Comparison of ENCODE assay signal across 23 cellular contexts in the genomic region with DNA sequence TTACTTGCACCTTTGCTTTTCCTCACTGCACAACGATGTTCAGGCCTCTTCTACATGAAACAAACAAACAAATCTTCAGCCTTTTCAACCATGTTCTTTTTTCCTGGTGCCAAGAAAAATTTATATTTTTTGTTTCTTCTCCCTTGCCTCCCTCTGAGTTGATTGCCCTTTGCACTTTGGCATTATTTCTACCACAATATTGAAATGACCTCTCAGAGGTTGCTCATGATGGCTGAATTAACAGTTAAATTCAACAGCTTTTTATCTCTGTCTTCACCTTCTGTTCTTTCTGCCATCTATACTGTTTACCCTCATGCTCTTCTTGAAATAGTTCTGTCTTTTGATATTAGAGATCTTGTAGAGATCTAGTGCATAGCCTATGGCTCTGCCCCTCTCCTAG.
DNase-seq lines count a peak whose midpoint lies in the region; ATAC-seq and TF ChIP-seq lines count a peak whose summit lies in the region.
"Had no signal": no experiment of that assay in that cellular context is flagged by ENCODE, and none has a peak within 500 bp of the region (broad histone marks: within the 10 kb centered on the region; RNA-seq: fewer than 3 reads in every experiment).

No MANE protein-coding gene starts in this region.

- no peaks in the 10 kb centered on the region for H4K20me1 ChIP-seq in IMR-90 (ENCODE audit: insufficient read depth, low read length)

- 22% methylated on average over 1 of the region's 1 CpG; no CpG with 5 or more reads in 1 of the 2 experiments for WGBS in IMR-90 (ENCODE audit: extremely low coverage in 2 of 2, insufficient read length in 1 of 2), 2 experiments

- no peak overlapping the region for H3K27ac Mint-ChIP-seq in glutamatergic neuron (ENCODE audit: unreplicated experiment)
- H3K27ac Mint-ChIP-seq: activated CD4-positive, alpha-beta memory T cell treated with anti-CD3 and anti-CD28 coated beads for 36 hours; CD8-positive, alpha-beta T cell had no signal

- H4K5ac ChIP-seq in IMR-90 (ENCODE audit: low read depth, low read length), result no peak overlapping the region; the same call in 1 of the 2 replicates

- TF ChIP-seq CTCF in IMR-90 (conservative IDR thresholded peaks at IDR 0.05; ENCODE audit: low read depth, low read length), result no peak
- TF ChIP-seq CTCF in ascending aorta (IDR thresholded peaks at IDR 0.05), result no peak
- TF ChIP-seq CTCF in glutamatergic neuron (IDR thresholded peaks at IDR 0.05; ENCODE audit: partially characterized antibody, unreplicated experiment), result no peak

- TF ChIP-seq RAD21 in IMR-90 (IDR thresholded peaks at IDR 0.05; ENCODE audit: low read length), result no peak

- in situ Hi-C loops in IMR-90 (cut with MboI; ENCODE audit: low sequenced_read_pairs), result no loop called here

- dilution Hi-C loops in IMR-90 (cut with HindIII; ENCODE audit: low sequenced_read_pairs, unreplicated experiment), result no loop called here

- H3K4me3 Mint-ChIP-seq in glutamatergic neuron (ENCODE audit: unreplicated experiment), result no peak overlapping the region
- H3K4me3 Mint-ChIP-seq: activated CD4-positive, alpha-beta memory T cell treated with anti-CD3 and anti-CD28 coated beads for 36 hours; CD8-positive, alpha-beta T cell had no signal

- H3K14ac ChIP-seq in IMR-90 (replicated peaks; ENCODE audit: low read depth, low read length), result 0 out of 2 replicates have a peak overlapping the region, but pooled peaks have one; percentile 14

- no peaks in the 10 kb centered on the region for H3K27me3 Mint-ChIP-seq in glutamatergic neuron (ENCODE audit: unreplicated experiment)
- H3K27me3 Mint-ChIP-seq: activated CD4-positive, alpha-beta memory T cell treated with anti-CD3 and anti-CD28 coated beads for 36 hours had no signal

- peak overlapping the region; percentile 39; the same call in 1 of the 2 replicates for H4K91ac ChIP-seq in IMR-90 (ENCODE audit: insufficient read depth, low read depth, low read length)

- H3K27ac ChIP-seq in IMR-90 (ENCODE audit: insufficient read depth, low read length) (no peak overlapping the region), ascending aorta (peak overlapping the region; percentile 50 to 65), muscle layer of duodenum (ENCODE audit: low read length) (peak overlapping the region; percentile 32), stomach smooth muscle (ENCODE audit: low read length) (peak overlapping the region; percentile 7)
- H3K27ac ChIP-seq: adrenal gland, hepatocyte, lower lobe of right lung, neutrophil, RWPE1, vagina had no signal

- H2AK9ac ChIP-seq in IMR-90 (replicated peaks; ENCODE audit: low read depth, low read length, poor library complexity), result no peak overlapping the region

- no peaks in the 10 kb centered on the region for H3K9me3 Mint-ChIP-seq in glutamatergic neuron (ENCODE audit: unreplicated experiment)
- H3K9me3 Mint-ChIP-seq: activated CD4-positive, alpha-beta memory T cell treated with anti-CD3 and anti-CD28 coated beads for 36 hours had no signal

- H3K36me3 Mint-ChIP-seq in glutamatergic neuron (ENCODE audit: unreplicated experiment), result no peaks in the 10 kb centered on the region
- H3K36me3 Mint-ChIP-seq: activated CD4-positive, alpha-beta memory T cell treated with anti-CD3 and anti-CD28 coated beads for 36 hours; CD8-positive, alpha-beta T cell had no signal

- H3K4me3 ChIP-seq in IMR-90 (ENCODE audit: insufficient read depth, low read depth, low read length), result no peak overlapping the region
- H3K4me3 ChIP-seq in ascending aorta, result no peak overlapping the region
- H3K4me3 ChIP-seq in muscle layer of duodenum (ENCODE audit: low read depth in 1 of 2, low read length in 2 of 2), result peak overlapping the region in 1 of 2 donors; percentile 0
- no peak overlapping the region for H3K4me3 ChIP-seq in stomach smooth muscle (ENCODE audit: low read length in 2 of 2)
- H3K4me3 ChIP-seq: adrenal gland, HAP-1, hepatocyte, lower lobe of right lung, vagina had no signal

- no peak overlapping the region for H3K9ac ChIP-seq in IMR-90 (ENCODE audit: low read depth, low read length)
- no peak overlapping the region for H3K9ac ChIP-seq in stomach smooth muscle (ENCODE audit: low read length in 2 of 2)

- H3K4me2 ChIP-seq in IMR-90 (ENCODE audit: low read depth, low read length), result peak overlapping the region; percentile 70; the same call in 1 of the 2 replicates
- H3K4me2 ChIP-seq: hepatocyte had no signal

- peak overlapping the region; percentile 66; the same call in 1 of the 2 replicates for H3K18ac ChIP-seq in IMR-90 (ENCODE audit: low read depth, low read length)

- H2AK5ac ChIP-seq in IMR-90 (ENCODE audit: low read depth, low read length), result no peak overlapping the region

- no peak for TF ChIP-seq POLR2A in IMR-90 (IDR thresholded peaks at IDR 0.05; ENCODE audit: low read depth, low read length)

- peak overlapping the region; percentile 53 to 87; a peak in 3 of 4 replicates for H4K8ac ChIP-seq in IMR-90 (ENCODE audit: low read depth in 2 of 2, low read length in 2 of 2)

- H3K36me3 ChIP-seq in IMR-90 (ENCODE audit: control insufficient read depth, insufficient read depth, low read length), result no peaks in the 10 kb centered on the region
- no peaks in the 10 kb centered on the region for H3K36me3 ChIP-seq in ascending aorta
- H3K36me3 ChIP-seq in muscle layer of duodenum (ENCODE audit: control insufficient read depth in 1 of 2, insufficient read depth in 2 of 2, low read length in 2 of 2), result no peaks in the 10 kb centered on the region
- H3K36me3 ChIP-seq in stomach smooth muscle (ENCODE audit: control insufficient read depth in 2 of 2, insufficient read depth in 2 of 2, low read length in 2 of 2), result no peaks in the 10 kb centered on the region
- H3K36me3 ChIP-seq: adrenal gland, HAP-1, lower lobe of right lung, neutrophil, vagina had no signal

- peaks cover 13 to 39% of the 10 kb centered on the region in 2 experiments for H3K79me1 ChIP-seq in IMR-90 (ENCODE audit: low read depth in 1 of 2, low read length in 2 of 2)

- H3K4me1 ChIP-seq in IMR-90 (ENCODE audit: control insufficient read depth, insufficient read depth, low read length) (peaks cover 18% of the 10 kb centered on the region), ascending aorta (peaks cover 2 to 20% of the 10 kb centered on the region in 2 donors), muscle layer of duodenum (ENCODE audit: control insufficient read depth in 1 of 2, insufficient read depth in 2 of 2, low read length in 2 of 2) (peaks cover 0 to 31% of the 10 kb centered on the region in 2 donors), stomach smooth muscle (ENCODE audit: control insufficient read depth, insufficient read depth, low read length) (peaks cover 10% of the 10 kb centered on the region)
- H3K4me1 ChIP-seq: adrenal gland, HAP-1, lower lobe of right lung had no signal

- peak overlapping the region; percentile 88 for H2BK5ac ChIP-seq in IMR-90 (ENCODE audit: low read depth, low read length, poor library complexity, severe bottlenecking)

- peak overlapping the region; percentile 51; the same call in 1 of the 2 replicates for H3K4ac ChIP-seq in IMR-90 (ENCODE audit: low read depth, low read length)

- peak overlapping the region; percentile 16; the same call in 1 of the 3 replicates for H2BK15ac ChIP-seq in IMR-90 (ENCODE audit: low read depth, low read length)

- H3K23ac ChIP-seq in IMR-90 (ENCODE audit: low read depth, low read length), result peak overlapping the region; percentile 11; the same call in 1 of the 2 replicates

- H2AFZ ChIP-seq in IMR-90 (replicated peaks; ENCODE audit: low read length, poor library complexity), result no peak overlapping the region
- H2AFZ ChIP-seq: hepatocyte had no signal

- no peaks in the 10 kb centered on the region for H3K27me3 ChIP-seq in IMR-90 (ENCODE audit: control insufficient read depth, insufficient read depth, low read length)
- H3K27me3 ChIP-seq in ascending aorta, result no peaks in the 10 kb centered on the region
- H3K27me3 ChIP-seq in muscle layer of duodenum (ENCODE audit: low read depth, low read length), result no peaks in the 10 kb centered on the region
- no peaks in the 10 kb centered on the region for H3K27me3 ChIP-seq in stomach smooth muscle (ENCODE audit: control insufficient read depth in 1 of 2, insufficient read depth in 2 of 2, low read length in 2 of 2)
- H3K27me3 ChIP-seq: adrenal gland, hepatocyte, neutrophil, vagina had no signal

- intact Hi-C loops in IMR-90 (cut with micrococcal nuclease) (no loop called here), ascending aorta (cut with DNase I) (loop anchor here (5.0 to 10.0 kb wide), 2 partner anchors 83 to 1151 kb away; a partner anchor contains a TSS)

- POLR2A ChIA-PET in IMR-90 (lab: Charles Lee; ENCODE audit: unreplicated experiment), result no interaction called here

- no peak for ATAC-seq in IMR-90 (ENCODE audit: low read depth)
- ATAC-seq: CD8-positive, alpha-beta T cell; lower lobe of right lung had no signal

- H3K56ac ChIP-seq in IMR-90 (ENCODE audit: extremely low read depth, insufficient read depth, low read length), result peak overlapping the region; percentile 33

- peaks cover 9% of the 10 kb centered on the region for H3K9me1 ChIP-seq in IMR-90 (ENCODE audit: insufficient read depth, low read length)

- no peaks in the 10 kb centered on the region for H3K4me1 Mint-ChIP-seq in glutamatergic neuron (ENCODE audit: low read depth, unreplicated experiment)

- DNase-seq in IMR-90 (no peak), ascending aorta (ENCODE audit: low spot score in 2 of 2) (no peak), glutamatergic neuron (no peak), NK-92 (lab: John Stamatoyannopoulos, UW; ENCODE audit: unreplicated experiment) (no peak)
- no peak for DNase-seq in stimulated activated CD4-positive, alpha-beta T cell treated with anti-CD3 and anti-CD28 coated beads, Interleukin-1b, Interleukin-23, amount 100 ng/mL, for 48 hours
- DNase-seq: activated CD4-positive, alpha-beta memory T cell treated with anti-CD3 and anti-CD28 coated beads for 36 hours; activated gamma-delta T cell; adrenal gland; CD8-positive, alpha-beta T cell; DMS53; GF-D8; KG1; lower lobe of right lung; NCI-H1436 treated with DMSO at 0.1 percent for 48 hours; NCI-H524; T-helper 9 cell had no signal

- H3K9me3 ChIP-seq in IMR-90 (ENCODE audit: control insufficient read depth, insufficient read depth, low read length), result no peaks in the 10 kb centered on the region
- no peaks in the 10 kb centered on the region for H3K9me3 ChIP-seq in ascending aorta
- no peaks in the 10 kb centered on the region for H3K9me3 ChIP-seq in muscle layer of duodenum (ENCODE audit: control insufficient read depth in 1 of 2, low read length in 2 of 2)
- H3K9me3 ChIP-seq in stomach smooth muscle (ENCODE audit: control insufficient read depth in 2 of 2, low read length in 2 of 2), result no peaks in the 10 kb centered on the region
- H3K9me3 ChIP-seq: adrenal gland, HAP-1, lower lobe of right lung, neutrophil, vagina had no signal

- peak overlapping the region; percentile 74 for H2BK120ac ChIP-seq in IMR-90 (ENCODE audit: low read depth, low read length)

- H2BK20ac ChIP-seq in IMR-90 (ENCODE audit: low read depth, low read length), result peak overlapping the region; percentile 53

- BruUV-seq in IMR-90 (replicated peaks; lab: Mats Ljungman, UMichigan), result no TSS peak

- CTCF ChIA-PET in IMR-90 (lab: Yijun Ruan, JAX), result no interaction called here
